In the genomic region with DNA sequence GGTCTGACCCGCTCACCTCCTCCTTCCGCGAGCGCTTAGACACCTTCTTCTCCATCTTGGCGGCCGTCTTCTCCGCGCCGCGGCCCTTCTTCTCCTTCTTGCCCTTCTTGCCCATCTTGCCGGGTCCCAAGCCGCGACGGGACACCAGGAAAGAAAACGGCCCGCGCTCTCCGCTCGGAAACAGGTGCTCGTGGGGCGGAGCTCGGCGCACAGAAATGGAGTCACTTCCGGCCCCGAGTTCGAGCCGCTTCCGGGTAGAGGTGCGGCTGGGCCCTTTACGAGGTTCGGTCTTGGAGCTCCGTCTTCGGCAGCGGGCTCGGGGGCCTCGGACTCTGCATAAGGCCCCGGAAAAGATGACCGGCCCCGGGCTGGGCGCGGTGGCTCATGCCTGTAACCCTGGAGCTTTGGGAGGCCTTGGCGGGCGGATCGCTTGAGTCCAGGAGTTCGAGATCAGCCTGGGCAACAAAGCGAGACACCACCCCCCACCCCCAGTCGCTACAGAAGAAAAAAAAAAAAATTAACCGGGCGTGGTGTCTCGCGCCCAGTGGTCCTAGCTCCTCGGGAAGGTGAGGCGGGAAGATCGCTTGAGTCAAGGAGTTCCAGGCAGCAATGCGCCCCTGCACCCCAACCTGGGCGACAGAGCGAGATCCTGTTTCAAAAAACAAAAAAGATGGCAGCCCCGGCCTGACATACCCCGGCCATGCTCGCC, we compare ENCODE assay signal across 8 cellular contexts. TPM values are rescaled to one million over a fixed set of nuclear protein-coding genes. Genes with fewer than 3 reads are reported as not detected.
A peak's percentile ranks its signal among the peaks of the same experiment; 100 is the strongest.
DNase-seq lines count a peak whose midpoint lies in the region; ATAC-seq and TF ChIP-seq lines count a peak whose summit lies in the region.

Gene KLHDC4, minus strand, starts transcription at position 211 of the 709 bp plus-strand sequence. Its CDS starts 96 bp downstream, at position 115.

- no peaks in the 10 kb centered on the region for H3K27me3 ChIP-seq in PC-9 (ENCODE audit: insufficient read depth, low read depth)

- H4K20me1 ChIP-seq in PC-9 (ENCODE audit: insufficient read depth): peaks cover 6% of the 10 kb centered on the region; the same call in 1 of the 2 replicates

- H3K4me1 ChIP-seq in PC-9 (replicated peaks; ENCODE audit: insufficient read depth): peaks cover 11% of the 10 kb centered on the region; the same call in 1 of the 2 replicates

- TF ChIP-seq CTCF in PC-9 (conservative IDR thresholded peaks at IDR 0.05) (no peak), epithelial cell of proximal tubule (conservative IDR thresholded peaks at IDR 0.05; ENCODE audit: low read depth, low read length) (no peak)

- POLR2A ChIA-PET in PC-9 (lab: Charles Lee; ENCODE audit: unreplicated experiment): interaction anchor here (0.6 to 0.9 kb wide), 4 partner anchors 41 to 1204 kb away, joined by 3 to 10 read pairs (median 8); partner anchors contain the start of genes BANP and C16orf95

- H3K79me2 ChIP-seq in PC-9 (ENCODE audit: low read depth): peaks cover 48% of the 10 kb centered on the region

- peaks cover 20% of the 10 kb centered on the region; the same call in 1 of the 2 replicates for H3K36me3 ChIP-seq in PC-9 (ENCODE audit: low read depth)

- intact Hi-C loops in PC-9 (cut with micrococcal nuclease; ENCODE audit: unreplicated experiment): loop anchor here (5.0 kb wide), 2 partner anchors 374 to 1204 kb away; partner anchors contain the start of gene MAP1LC3B

- TSS peak; percentile 94 for BruUV-seq in PC-9 (replicated peaks; lab: Mats Ljungman, UMichigan)

- DNase-seq in CD1c-positive myeloid dendritic cell (ENCODE audit: extremely low spot score): peak; percentile 94
- peak; percentile 91 for DNase-seq in HPDE6-E6E7 (ENCODE audit: extremely low spot score)
- peak; percentile 78 to 82 for DNase-seq in PC-9
- DNase-seq in activated T-cell treated with anti-CD3 and anti-CD28 coated beads for 48 hours (ENCODE audit: low read depth): peak; percentile 87
- DNase-seq in epithelial cell of proximal tubule (ENCODE audit: low read depth): no peak
- DNase-seq in mucosa of gallbladder (ENCODE audit: low spot score): peak; percentile 92
- peak; percentile 84 for DNase-seq in stimulated activated CD8-positive, alpha-beta memory T cell treated with anti-CD3 and anti-CD28 coated beads, Interleukin-4, amount 100 ng/mL, for 24 hours (ENCODE audit: low read depth)

- H3K4me2 ChIP-seq in PC-9: peak within 1 kb of the TSS; percentile 99

- ATAC-seq in GM19372 (IDR thresholded peaks at IDR 0.05; ENCODE audit: low read depth, unreplicated experiment): peak; percentile 65

- CTCF ChIA-PET in PC-9 (lab: Charles Lee): interaction anchor here (0.7 to 1.1 kb wide), 4 partner anchors 11 to 675 kb away, joined by 3 to 10 read pairs (median 4); no protein-coding TSS in a partner anchor

- H3K9me2 ChIP-seq in PC-9 (ENCODE audit: insufficient read depth): no peaks in the 10 kb centered on the region

- H3K9me3 ChIP-seq in PC-9 (ENCODE audit: insufficient read depth, low read depth): no peaks in the 10 kb centered on the region

- H3K4me3 ChIP-seq in PC-9: peak within 1 kb of the TSS; percentile 90
- H3K4me3 ChIP-seq in epithelial cell of proximal tubule (ENCODE audit: low read depth, low read length): peak within 1 kb of the TSS; percentile 96

- peaks cover 17% of the 10 kb centered on the region for H3F3A ChIP-seq in PC-9 (ENCODE audit: insufficient read depth, low read depth)

- peak within 1 kb of the TSS; percentile 52 for H3K27ac ChIP-seq in PC-9

- peak within 1 kb of the TSS; percentile 92 for H2AFZ ChIP-seq in PC-9

RNA-seq across cellular contexts. Expression of gene KLHDC4, which starts in this region (rescaled TPM):
- total RNA-seq in PC-9 (2021) (66.5 and 74.2 TPM in 2 replicates), epithelial cell of proximal tubule (29.0 and 45.4 TPM in 2 replicates), mucosa of gallbladder (31.8 TPM)
